1 cellular context compared by ENCODE assay signal in the genomic region with DNA sequence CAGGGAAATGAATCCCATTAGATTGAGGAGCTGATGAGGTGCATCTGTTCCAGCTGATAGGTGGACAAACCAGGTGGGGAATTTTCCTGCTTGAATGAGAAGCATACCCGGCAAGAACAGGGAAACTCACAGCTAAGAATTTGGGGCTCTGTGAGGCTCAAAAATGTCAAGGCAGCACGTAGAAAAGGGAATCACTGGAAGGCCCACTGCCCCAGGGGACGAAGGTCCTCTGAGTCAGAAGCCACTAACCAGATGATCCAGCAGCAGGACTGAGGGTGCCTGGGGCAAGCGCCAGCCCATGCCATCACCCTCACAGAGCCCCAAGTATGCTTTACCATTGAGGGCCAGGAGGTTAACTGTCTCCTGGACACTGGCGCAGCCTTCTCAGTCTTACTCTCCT.
TF ChIP-seq lines count a peak whose summit lies in the region.

No MANE protein-coding gene starts in this region.

TF ChIP-seq in HepG2, 621 proteins besides CTCF, POLR2A, EP300 and RAD21 (continued from another document):
- 0 out of 2 replicates have a peak, but pooled peaks have one; percentile 13 for TF ChIP-seq ZBTB33 (CRISPR knock-in tag; IDR thresholded peaks at IDR 0.05)
- TF ChIP-seq HNF4A (CRISPR knock-in tag; IDR thresholded peaks at IDR 0.05): peak; percentile 37; the same call in 1 of the 2 replicates
- TF ChIP-seq, protein P1, sequence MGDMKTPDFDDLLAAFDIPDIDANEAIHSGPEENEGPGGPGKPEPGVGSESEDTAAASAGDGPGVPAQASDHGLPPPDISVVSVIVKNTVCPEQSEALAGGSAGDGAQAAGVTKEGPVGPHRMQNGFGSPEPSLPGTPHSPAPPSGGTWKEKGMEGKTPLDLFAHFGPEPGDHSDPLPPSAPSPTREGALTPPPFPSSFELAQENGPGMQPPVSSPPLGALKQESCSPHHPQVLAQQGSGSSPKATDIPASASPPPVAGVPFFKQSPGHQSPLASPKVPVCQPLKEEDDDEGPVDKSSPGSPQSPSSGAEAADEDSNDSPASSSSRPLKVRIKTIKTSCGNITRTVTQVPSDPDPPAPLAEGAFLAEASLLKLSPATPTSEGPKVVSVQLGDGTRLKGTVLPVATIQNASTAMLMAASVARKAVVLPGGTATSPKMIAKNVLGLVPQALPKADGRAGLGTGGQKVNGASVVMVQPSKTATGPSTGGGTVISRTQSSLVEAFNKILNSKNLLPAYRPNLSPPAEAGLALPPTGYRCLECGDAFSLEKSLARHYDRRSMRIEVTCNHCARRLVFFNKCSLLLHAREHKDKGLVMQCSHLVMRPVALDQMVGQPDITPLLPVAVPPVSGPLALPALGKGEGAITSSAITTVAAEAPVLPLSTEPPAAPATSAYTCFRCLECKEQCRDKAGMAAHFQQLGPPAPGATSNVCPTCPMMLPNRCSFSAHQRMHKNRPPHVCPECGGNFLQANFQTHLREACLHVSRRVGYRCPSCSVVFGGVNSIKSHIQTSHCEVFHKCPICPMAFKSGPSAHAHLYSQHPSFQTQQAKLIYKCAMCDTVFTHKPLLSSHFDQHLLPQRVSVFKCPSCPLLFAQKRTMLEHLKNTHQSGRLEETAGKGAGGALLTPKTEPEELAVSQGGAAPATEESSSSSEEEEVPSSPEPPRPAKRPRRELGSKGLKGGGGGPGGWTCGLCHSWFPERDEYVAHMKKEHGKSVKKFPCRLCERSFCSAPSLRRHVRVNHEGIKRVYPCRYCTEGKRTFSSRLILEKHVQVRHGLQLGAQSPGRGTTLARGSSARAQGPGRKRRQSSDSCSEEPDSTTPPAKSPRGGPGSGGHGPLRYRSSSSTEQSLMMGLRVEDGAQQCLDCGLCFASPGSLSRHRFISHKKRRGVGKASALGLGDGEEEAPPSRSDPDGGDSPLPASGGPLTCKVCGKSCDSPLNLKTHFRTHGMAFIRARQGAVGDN (CRISPR knock-in tag; IDR thresholded peaks at IDR 0.05): peak; percentile 44
